In genomic region chr10:109981641-109982040, GRCh38 we compare ENCODE assay signal across 18 cellular contexts. TPM values are rescaled to one million over a fixed set of nuclear protein-coding genes. Genes with fewer than 3 reads are reported as not detected.
DNase-seq lines count a peak whose midpoint lies in the region; ATAC-seq, FAIRE-seq and TF ChIP-seq lines count a peak whose summit lies in the region.
"Had no signal": no experiment of that assay in that cellular context is flagged by ENCODE, and none has a peak within 500 bp of the region (broad histone marks: within the 10 kb centered on the region; RNA-seq: fewer than 3 reads in every experiment).

No MANE protein-coding gene starts in this region.

- H3K9me3 ChIP-seq in right atrium auricular region (no peaks in the 10 kb centered on the region), skeletal muscle tissue (ENCODE audit: control insufficient read depth in 3 of 3, low read length in 3 of 3) (no peaks in the 10 kb centered on the region), H9 (ENCODE audit: control insufficient read depth, low read depth, low read length) (no peaks in the 10 kb centered on the region)
- H3K9me3 ChIP-seq: esophagus squamous epithelium, HAP-1 had no signal

- H4K20me1 ChIP-seq in H9 (ENCODE audit: control insufficient read depth, insufficient read depth, insufficient read length): no peaks in the 10 kb centered on the region

- no peak overlapping the region for H3K56ac ChIP-seq in H9 (ENCODE audit: insufficient read length, low read depth, low read length)

- no peak overlapping the region for H2BK5ac ChIP-seq in H9 (ENCODE audit: insufficient read length, low read length)

- H3K36me3 Mint-ChIP-seq in brain: no peaks in the 10 kb centered on the region
- peaks cover 4 to 8% (median 5%) of the 10 kb centered on the region in 3 experiments; a peak in 5 of 7 replicates for H3K36me3 Mint-ChIP-seq in H9 (ENCODE audit: insufficient read depth in 1 of 3, low read depth in 3 of 3)

- H4K5ac ChIP-seq in H9 (ENCODE audit: insufficient read length, low read depth, low read length): no peak overlapping the region

- H3K4me3 ChIP-seq in AG10803 (ENCODE audit: low read length) (no peak overlapping the region), right atrium auricular region (no peak overlapping the region), skeletal muscle tissue (ENCODE audit: low read length in 3 of 3) (no peak overlapping the region)
- H3K4me3 ChIP-seq: A549, esophagus squamous epithelium, HAP-1 had no signal

- H3K27ac Mint-ChIP-seq in brain: peak overlapping the region in 3 of 5 experiments; percentile 11 to 94 (median 93)
- no peak overlapping the region for H3K27ac Mint-ChIP-seq in H9
- H3K27ac Mint-ChIP-seq: activated CD8-positive, alpha-beta T cell treated with anti-CD3 and anti-CD28 coated beads for 36 hours; activated T-helper 1 cell treated with anti-CD3 and anti-CD28 coated beads, Interleukin-12 subunit alpha, Interleukin-12 subunit beta, Interleukin-2, Interleukin-4 antibody, amounts not matched to agents 30 ng/mL and 10 ng/mL and 1 ng/mL, durations not matched to agents 14 hours and 24 hours and 36 hours; CD4-positive, alpha-beta memory T cell; natural killer cell treated with Interleukin-12 subunit alpha and Interleukin-12 subunit beta and Interleukin-15 and Interleukin-18, amount 100 ng/mL, for 72 hours had no signal

- no peak overlapping the region for H3K4ac ChIP-seq in H9 (ENCODE audit: low read depth, low read length)

- no peak overlapping the region for H3K23ac ChIP-seq in H9 (ENCODE audit: insufficient read length, low read depth, low read length)

- no peak overlapping the region; the same call in 1 of the 2 replicates for H2BK15ac ChIP-seq in H9 (ENCODE audit: low read depth, low read length)

- peaks cover 5 to 15% (median 7%) of the 10 kb centered on the region in 5 experiments for H3K9me3 Mint-ChIP-seq in brain
- peaks cover 6 to 9% of the 10 kb centered on the region in 2 experiments; a peak in 2 of 5 replicates for H3K9me3 Mint-ChIP-seq in H9
- H3K9me3 Mint-ChIP-seq: activated CD8-positive, alpha-beta T cell treated with anti-CD3 and anti-CD28 coated beads for 36 hours; natural killer cell treated with Interleukin-12 subunit alpha and Interleukin-12 subunit beta and Interleukin-15 and Interleukin-18, amount 100 ng/mL, for 72 hours had no signal

- H2BK12ac ChIP-seq in H9 (ENCODE audit: insufficient read length, low read depth, low read length): no peak overlapping the region

- H2BK120ac ChIP-seq in H9 (ENCODE audit: low read depth, low read length, poor library complexity, severe bottlenecking): no peak overlapping the region

- H3K36me3 ChIP-seq in right atrium auricular region: no peaks in the 10 kb centered on the region
- H3K36me3 ChIP-seq in skeletal muscle tissue (ENCODE audit: control insufficient read depth in 3 of 3, insufficient read depth in 3 of 3, low read length in 3 of 3): no peaks in the 10 kb centered on the region
- H3K36me3 ChIP-seq: esophagus squamous epithelium, HAP-1 had no signal

- no peak overlapping the region for H3K4me2 ChIP-seq in H9 (ENCODE audit: insufficient read depth, insufficient read length, low read length)
- H3K4me2 ChIP-seq: A549 had no signal

- H3K9ac ChIP-seq in skeletal muscle tissue (ENCODE audit: low read depth in 1 of 3, low read length in 3 of 3): no peak overlapping the region
- H3K9ac ChIP-seq in H9 (ENCODE audit: extremely low read depth, insufficient read length, low read length): no peak overlapping the region

- no peaks in the 10 kb centered on the region for H3K79me1 ChIP-seq in H9 (ENCODE audit: insufficient read depth, low read depth, low read length, poor library complexity, severe bottlenecking)

- no peak overlapping the region for H3K18ac ChIP-seq in H9 (ENCODE audit: insufficient read length, low read depth, low read length)

- no peak overlapping the region for H2AFZ ChIP-seq in H9 (ENCODE audit: low read length)

- DNase-seq in AG10803 (ENCODE audit: low read depth): peak; percentile 71
- DNase-seq in right atrium auricular region (ENCODE audit: low spot score): no peak
- no peak for DNase-seq in RWPE1 (ENCODE audit: low spot score)
- no peak for DNase-seq in H9
- no peak for DNase-seq in GM19239 (ENCODE audit: insufficient read length, low spot score)
- DNase-seq: activated CD8-positive, alpha-beta T cell treated with anti-CD3 and anti-CD28 coated beads for 36 hours; CD4-positive, alpha-beta memory T cell; esophagus squamous epithelium; NCI-H69; stimulated activated CD4-positive, alpha-beta T cell treated with anti-CD3 and anti-CD28 coated beads, Interleukin-1b, Interleukin-23, amount 100 ng/mL, for 48 hours had no signal

- H3K27me3 Mint-ChIP-seq in brain (peaks cover 3% of the 10 kb centered on the region), H9 (ENCODE audit: low read depth) (no peaks in the 10 kb centered on the region)
- H3K27me3 Mint-ChIP-seq: activated CD8-positive, alpha-beta T cell treated with anti-CD3 and anti-CD28 coated beads for 36 hours; CD4-positive, alpha-beta memory T cell had no signal

- no peak overlapping the region for H2AK5ac ChIP-seq in H9 (ENCODE audit: insufficient read length, low read length)

- no peak overlapping the region for H4K91ac ChIP-seq in H9 (ENCODE audit: insufficient read length, low read depth, low read length)

- ATAC-seq in esophagus mucosa: no peak
- ATAC-seq: A549; activated CD8-positive, alpha-beta T cell treated with anti-CD3 and anti-CD28 coated beads for 36 hours; natural killer cell treated with Interleukin-12 subunit alpha and Interleukin-12 subunit beta and Interleukin-15 and Interleukin-18, amount 100 ng/mL, for 72 hours had no signal

- no peaks in the 10 kb centered on the region for H3K23me2 ChIP-seq in H9 (ENCODE audit: insufficient read length, low read depth, low read length, poor library complexity, severe bottlenecking)

- H2BK20ac ChIP-seq in H9 (ENCODE audit: low read depth, low read length, poor library complexity, severe bottlenecking): no peak overlapping the region

- H3K4me1 ChIP-seq in right atrium auricular region: peaks cover 0 to 5% of the 10 kb centered on the region in 2 donors
- H3K4me1 ChIP-seq in skeletal muscle tissue (ENCODE audit: control insufficient read depth in 3 of 3, insufficient read depth in 3 of 3, low read length in 3 of 3): peaks cover 0 to 5% (median 4%) of the 10 kb centered on the region in 3 donors
- H3K4me1 ChIP-seq in H9 (ENCODE audit: insufficient read depth, low read length): peaks cover 3% of the 10 kb centered on the region; the same call in 1 of the 2 replicates

- no peak overlapping the region for H3K14ac ChIP-seq in H9 (ENCODE audit: insufficient read depth, low read length)

- H3K27me3 ChIP-seq in right atrium auricular region (no peaks in the 10 kb centered on the region), skeletal muscle tissue (ENCODE audit: control insufficient read depth in 3 of 3, insufficient read depth in 3 of 3, low read length in 3 of 3) (no peaks in the 10 kb centered on the region), H9 (ENCODE audit: insufficient read depth, low read length) (no peaks in the 10 kb centered on the region)
- H3K27me3 ChIP-seq: esophagus squamous epithelium had no signal

- no peak for FAIRE-seq in GM19239 (lab: Jason Lieb, UNC)
- FAIRE-seq: A549, RCC 7860 had no signal

- no peak overlapping the region for H4K8ac ChIP-seq in H9 (replicated peaks; ENCODE audit: insufficient read length, low read depth, low read length)

- H3K4me1 Mint-ChIP-seq in brain (peaks cover 29% of the 10 kb centered on the region), H9 (peaks cover 12 to 26% of the 10 kb centered on the region in 2 experiments)

- H3K4me3 Mint-ChIP-seq in brain (peak overlapping the region in 2 of 5 experiments; percentile 74 to 79), H9 (no peak overlapping the region)
- H3K4me3 Mint-ChIP-seq: activated CD8-positive, alpha-beta T cell treated with anti-CD3 and anti-CD28 coated beads for 36 hours; activated T-helper 1 cell treated with anti-CD3 and anti-CD28 coated beads, Interleukin-12 subunit alpha, Interleukin-12 subunit beta, Interleukin-2, Interleukin-4 antibody, amounts not matched to agents 30 ng/mL and 10 ng/mL and 1 ng/mL, durations not matched to agents 14 hours and 24 hours and 36 hours; CD4-positive, alpha-beta memory T cell; natural killer cell treated with Interleukin-12 subunit alpha and Interleukin-12 subunit beta and Interleukin-15 and Interleukin-18, amount 100 ng/mL, for 72 hours had no signal

- H3T11ph ChIP-seq in H9 (ENCODE audit: low read length): no peak overlapping the region

- H3K27ac ChIP-seq in right atrium auricular region (peak overlapping the region; percentile 43 to 54), skeletal muscle tissue (ENCODE audit: low read depth, low read length) (peak overlapping the region; percentile 53), RWPE1 (no peak overlapping the region), H9 (ENCODE audit: insufficient read length, low read depth, low read length) (no peak overlapping the region)
- H3K27ac ChIP-seq: A549 had no signal

- no CpG with 5 or more reads among the region's 2 CpGs for WGBS in H9 (ENCODE audit: extremely low coverage, insufficient read length, low lambda C conversion rate)

- CTCF ChIA-PET in RWPE1 (lab: Yijun Ruan, JAX): interaction anchor here (0.5 kb wide), 1 partner anchor 1336 kb away, joined by 3 read pairs; no protein-coding TSS in a partner anchor

- TF ChIP-seq CTCF in AG10803 (conservative IDR thresholded peaks at IDR 0.05; ENCODE audit: low read length) (no peak), brain (conservative IDR thresholded peaks at IDR 0.05) (no peak), right atrium auricular region (IDR thresholded peaks at IDR 0.05) (no peak), RWPE1 (conservative IDR thresholded peaks at IDR 0.05; ENCODE audit: low read depth) (no peak), H9 (conservative IDR thresholded peaks at IDR 0.05) (no peak)

- POLR2A ChIA-PET in RWPE1 (lab: Yijun Ruan, JAX; ENCODE audit: low non-redundant PET): no interaction called here

- no peaks in the 10 kb centered on the region; the same call in 1 of the 2 replicates for H3K79me2 ChIP-seq in H9 (ENCODE audit: insufficient read depth, low read length)

RNA-seq across cellular contexts. Expression of gene ADD3, which starts 26.1 kb away (rescaled TPM):
- 36.6 TPM for polyA plus RNA-seq in brain (ENCODE audit: insufficient read depth, low read depth, low replicate concordance)
- 100 to 1,000 TPM; 158 to 377 TPM for total RNA-seq in right atrium auricular region
- total RNA-seq in skeletal muscle tissue: 113 TPM
- total RNA-seq in H9 (2021): 59.9 and 66.4 TPM in 2 replicates
- total RNA-seq in esophagus mucosa: 40.3 TPM

RNA-seq across cellular contexts. Expression of gene XPNPEP1, which starts 58.3 kb away (rescaled TPM):
- polyA plus RNA-seq in brain (ENCODE audit: insufficient read depth, low read depth, low replicate concordance): 43.1 TPM
- total RNA-seq in right atrium auricular region: 10 to 100 TPM; 41.2 to 45.2 TPM
- 89.2 TPM for total RNA-seq in skeletal muscle tissue
- total RNA-seq in H9 (2021): 64.4 and 71.3 TPM in 2 replicates
- 45.7 TPM for total RNA-seq in esophagus mucosa

Comparison
In these comparisons a context has a peak if more than half of its experiments do, and no peak if none do; other contexts are left out.
1. H3K27ac Mint-ChIP-seq: peak in brain (3 of 5); none in H9 (0 of 3).
2. H3K27ac ChIP-seq: peak in right atrium auricular region (2 of 2) and skeletal muscle tissue (single experiment); none in RWPE1 (single experiment) and H9 (single experiment).